ENCODE assay signal across 10 cellular contexts in genomic region chr12:47754881-47755280, GRCh38. TPM values are rescaled to one million over a fixed set of nuclear protein-coding genes. Genes with fewer than 3 reads are reported as not detected.
DNase-seq lines count a peak whose midpoint lies in the region; ATAC-seq, FAIRE-seq and TF ChIP-seq lines count a peak whose summit lies in the region.
"Had no signal": no experiment of that assay in that cellular context is flagged by ENCODE, and none has a peak within 500 bp of the region (broad histone marks: within the 10 kb centered on the region; RNA-seq: fewer than 3 reads in every experiment).

No MANE protein-coding gene starts in this region.

- no peak for DNase-seq in ascending aorta (ENCODE audit: low spot score in 2 of 2)
- DNase-seq in pancreas, result peak; percentile 75 to 91 (median 82)
- no peak for DNase-seq in stimulated activated CD4-positive, alpha-beta T cell treated with anti-CD3 and anti-CD28 coated beads, Interleukin-4, amount 100 ng/mL, for 24 hours
- no peak for DNase-seq in HuH-7.5 (ENCODE audit: low spot score)
- no peak for DNase-seq in right lobe of liver
- no peak for DNase-seq in GM13977 (ENCODE audit: low spot score)
- DNase-seq: activated CD8-positive, alpha-beta memory T cell treated with anti-CD3 and anti-CD28 coated beads for 24 hours had no signal

- TF ChIP-seq POLR2A in right lobe of liver (IDR thresholded peaks at IDR 0.05), result no peak

- peak; percentile 25 for ATAC-seq in GM18511 (IDR thresholded peaks at IDR 0.05; ENCODE audit: unreplicated experiment)
- ATAC-seq in HG02870 (IDR thresholded peaks at IDR 0.05; ENCODE audit: unreplicated experiment), result peak; percentile 5
- peak; percentile 58 to 74 (median 66) for ATAC-seq in pancreas
- ATAC-seq in right lobe of liver, result no peak

- intact Hi-C loops in ascending aorta (cut with DNase I) (no loop called here), pancreas (cut with DNase I) (no loop called here), right lobe of liver (cut with DNase I) (no loop called here)

- in situ Hi-C loops in GM13977 (cut with MboI; ENCODE audit: low pct_unique_long_range_greater_than_20kb, low sequenced_read_pairs, unreplicated experiment), result no loop called here

- no peaks in the 10 kb centered on the region for H3K9me3 ChIP-seq in ascending aorta
- no peaks in the 10 kb centered on the region for H3K9me3 ChIP-seq in pancreas
- H3K9me3 ChIP-seq in right lobe of liver, result no peaks in the 10 kb centered on the region

- 14 to 17% methylated on average over 3 of the region's 3 CpGs for WGBS in pancreas, 2 donors
- no CpG with 5 or more reads among the region's 3 CpGs for WGBS in right lobe of liver (ENCODE audit: insufficient coverage, low coverage, low lambda C conversion rate, missing lambda C conversion rate)

- H3K4me1 ChIP-seq in ascending aorta, result peaks cover 32 to 64% of the 10 kb centered on the region in 2 donors
- H3K4me1 ChIP-seq in pancreas, result peaks cover 3 to 34% (median 19%) of the 10 kb centered on the region in 3 donors
- H3K4me1 ChIP-seq in right lobe of liver, result peaks cover 0 to 5% (median 2%) of the 10 kb centered on the region in 4 donors

- peaks cover 19 to 22% of the 10 kb centered on the region in 2 donors for H3K36me3 ChIP-seq in ascending aorta
- no peaks in the 10 kb centered on the region for H3K36me3 ChIP-seq in pancreas
- H3K36me3 ChIP-seq in right lobe of liver, result no peaks in the 10 kb centered on the region

- H3K4me3 ChIP-seq in ascending aorta, result peak overlapping the region; percentile 2 to 81
- H3K4me3 ChIP-seq in pancreas, result no peak overlapping the region
- H3K4me3 ChIP-seq in right lobe of liver, result no peak overlapping the region

- TF ChIP-seq CTCF in ascending aorta (IDR thresholded peaks at IDR 0.05) (no peak), pancreas (IDR thresholded peaks at IDR 0.05) (no peak), right lobe of liver (IDR thresholded peaks at IDR 0.05) (no peak), GM13977 (IDR thresholded peaks at IDR 0.05; ENCODE audit: extremely low read depth, insufficient read depth, missing control alignments) (no peak)

- peak overlapping the region; percentile 87 to 94 for H3K27ac ChIP-seq in ascending aorta
- H3K27ac ChIP-seq in pancreas, result peak overlapping the region; percentile 35 to 67 (median 60)
- H3K27ac ChIP-seq in right lobe of liver, result no peak overlapping the region

- FAIRE-seq in pancreas (lab: Jason Lieb, UNC), result no peak

- no peaks in the 10 kb centered on the region for H3K27me3 ChIP-seq in ascending aorta
- no peaks in the 10 kb centered on the region for H3K27me3 ChIP-seq in pancreas
- H3K27me3 ChIP-seq in right lobe of liver, result no peaks in the 10 kb centered on the region

RNA-seq across cellular contexts. Expression of gene RAPGEF3, which starts 3.8 kb away (rescaled TPM):
- total RNA-seq in ascending aorta (165 TPM), pancreas (1 to 10 TPM; 2.5 to 6.7 (median 5.0) TPM), right lobe of liver (1 to 10 TPM in 5 of 6 experiments, under 1 TPM in 1; 0.81 to 4.6 (median 2.6) TPM)
- 10 to 100 TPM; 51.4 to 54.4 TPM for polyA plus RNA-seq in pancreas

RNA-seq across cellular contexts. Expression of gene SLC48A1, which starts 18.2 kb away (rescaled TPM):
- total RNA-seq in ascending aorta (144 TPM), pancreas (10 to 100 TPM; 12.2 to 17.2 (median 13.9) TPM), right lobe of liver (10 to 100 TPM; 12.4 to 20.4 (median 18.0) TPM)
- polyA plus RNA-seq in pancreas, result 10 to 100 TPM; 12.4 to 14.2 TPM

RNA-seq across cellular contexts. Expression of gene ENDOU, which starts 29.6 kb away (rescaled TPM):
- not detected for total RNA-seq in ascending aorta
- total RNA-seq in pancreas, result under 1 TPM in 1 of 6 donors, not detected in 5; 0.20 TPM
- under 1 TPM; 0.11 to 0.23 TPM for polyA plus RNA-seq in pancreas
- not detected for total RNA-seq in right lobe of liver
- total RNA-seq: pulmonary artery endothelial cell had no signal

RNA-seq across cellular contexts. Expression of gene RPAP3, which starts 49.1 kb away (rescaled TPM):
- 8.1 TPM for total RNA-seq in ascending aorta
- 10 to 100 TPM in 2 of 6 donors, 1 to 10 TPM in 4; 6.0 to 12.1 (median 9.2) TPM for total RNA-seq in pancreas
- 1 to 10 TPM; 3.3 to 8.8 TPM for polyA plus RNA-seq in pancreas
- 10 to 100 TPM in 3 of 6 experiments, 1 to 10 TPM in 3; 6.9 to 13.2 (median 10.4) TPM for total RNA-seq in right lobe of liver

Comparison
In these comparisons a context has a peak if more than half of its experiments do, and no peak if none do; other contexts are left out.
1. ATAC-seq: peak in GM18511 (single experiment), HG02870 (single experiment) and pancreas (4 of 4); none in right lobe of liver (0 of 4).
2. DNase-seq: peak in pancreas (6 of 6); none in ascending aorta (0 of 2), stimulated activated CD4-positive, alpha-beta T cell treated with anti-CD3 and anti-CD28 coated beads, Interleukin-4, amount 100 ng/mL, for 24 hours (single experiment), HuH-7.5 (single experiment), right lobe of liver (0 of 3) and GM13977 (single experiment).
3. H3K27ac ChIP-seq: peak in ascending aorta (2 of 2) and pancreas (4 of 4); none in right lobe of liver (0 of 3).
4. H3K4me3 ChIP-seq: peak in ascending aorta (2 of 2); none in pancreas (0 of 4) and right lobe of liver (0 of 3).
5. RNA of gene RAPGEF3, which starts 3.8 kb away (total RNA-seq): 165 TPM in ascending aorta (single experiment); 2.5 to 6.7 TPM in pancreas and 0.81 to 4.6 TPM in right lobe of liver; every median in the first group is over 10 times any median in the second.